In genomic region chr7:128032605-128033235, GRCh38 we compare ENCODE assay signal across 8 cellular contexts. TPM values are rescaled to one million over a fixed set of nuclear protein-coding genes. Genes with fewer than 3 reads are reported as not detected.
DNase-seq lines count a peak whose midpoint lies in the region; ATAC-seq, FAIRE-seq and TF ChIP-seq lines count a peak whose summit lies in the region.

No MANE protein-coding gene starts in this region.

- H3K27ac ChIP-seq in upper lobe of right lung, result no peak overlapping the region

- ATAC-seq in upper lobe of right lung (peak; percentile 19), HG02642 (IDR thresholded peaks at IDR 0.05; ENCODE audit: poor library complexity, unreplicated experiment) (no peak)

- TF ChIP-seq CTCF in choroid plexus epithelial cell (conservative IDR thresholded peaks at IDR 0.05; ENCODE audit: low read depth, low read length) (no peak), upper lobe of right lung (IDR thresholded peaks at IDR 0.05) (no peak), D721Med (IDR thresholded peaks at IDR 0.05; ENCODE audit: insufficient read depth, missing control alignments) (no peak)

- DNase-seq in stimulated activated CD4-positive, alpha-beta T cell treated with anti-CD3 and anti-CD28 coated beads, Interleukin-12 subunit alpha, Interleukin-12 subunit beta, amount 100 ng/mL, for 4 hours, result peak; percentile 12
- DNase-seq in stimulated activated CD4-positive, alpha-beta T cell treated with anti-CD3 and anti-CD28 coated beads, Interleukin-2, amount 100 ng/mL, for 48 hours, result no peak
- DNase-seq in choroid plexus epithelial cell (ENCODE audit: low read depth) (peak; percentile 32), medulla oblongata (ENCODE audit: extremely low spot score) (peak; percentile 33), upper lobe of right lung (peak; percentile 69), D721Med (ENCODE audit: insufficient read length, low spot score) (no peak), D341Med (ENCODE audit: low spot score) (no peak)

- no peaks in the 10 kb centered on the region for H3K36me3 ChIP-seq in upper lobe of right lung

- peak overlapping the region; percentile 58 for H3K4me3 ChIP-seq in choroid plexus epithelial cell (ENCODE audit: low read depth, low read length)
- H3K4me3 ChIP-seq in upper lobe of right lung, result peak overlapping the region; percentile 56

- intact Hi-C loops in upper lobe of right lung (cut with DNase I), result no loop called here

- no peaks in the 10 kb centered on the region for H3K9me3 ChIP-seq in upper lobe of right lung

- no peaks in the 10 kb centered on the region for H3K27me3 ChIP-seq in upper lobe of right lung

- peaks cover 12% of the 10 kb centered on the region for H3K4me1 ChIP-seq in upper lobe of right lung

- FAIRE-seq in D721Med (lab: Jason Lieb, UNC), result no peak

RNA-seq across cellular contexts. Expression of gene LRRC4, which starts 1.5 kb away (rescaled TPM):
- 6.4 TPM for total RNA-seq in upper lobe of right lung

Comparison
In these comparisons a context has a peak if more than half of its experiments do, and no peak if none do; other contexts are left out.
1. DNase-seq: peak in stimulated activated CD4-positive, alpha-beta T cell treated with anti-CD3 and anti-CD28 coated beads, Interleukin-12 subunit alpha, Interleukin-12 subunit beta, amount 100 ng/mL, for 4 hours (single experiment), choroid plexus epithelial cell (single experiment), medulla oblongata (single experiment) and upper lobe of right lung (single experiment); none in stimulated activated CD4-positive, alpha-beta T cell treated with anti-CD3 and anti-CD28 coated beads, Interleukin-2, amount 100 ng/mL, for 48 hours (0 of 2), D721Med (single experiment) and D341Med (single experiment).